ENCODE assay signal across 9 cellular contexts in the genomic region with DNA sequence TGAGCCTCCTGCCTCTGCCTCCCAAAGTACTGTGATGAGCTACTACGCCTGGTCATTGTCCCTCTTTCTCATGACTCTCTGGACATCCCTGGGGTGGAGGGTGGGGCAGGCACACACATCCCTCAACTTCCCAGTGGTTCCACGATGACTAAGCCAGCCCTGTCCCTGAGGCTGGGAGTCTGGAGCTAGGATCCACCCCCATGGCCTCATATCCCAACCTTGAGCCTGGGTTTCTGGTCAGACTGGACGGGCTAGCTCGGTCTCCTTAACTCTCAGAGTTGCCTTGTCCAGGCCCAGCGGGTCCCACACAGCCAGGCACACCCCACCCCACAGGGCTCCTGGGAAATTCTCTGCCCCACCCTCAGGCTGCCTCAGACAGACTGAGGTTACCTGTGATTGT. TPM values are rescaled to one million over a fixed set of nuclear protein-coding genes. Genes with fewer than 3 reads are reported as not detected.
DNase-seq lines count a peak whose midpoint lies in the region; ATAC-seq and TF ChIP-seq lines count a peak whose summit lies in the region.
"Had no signal": no experiment of that assay in that cellular context is flagged by ENCODE, and none has a peak within 500 bp of the region (broad histone marks: within the 10 kb centered on the region; RNA-seq: fewer than 3 reads in every experiment).

No MANE protein-coding gene starts in this region.

- no peaks in the 10 kb centered on the region for H3K9me2 ChIP-seq in SK-N-SH

- H3K79me2 ChIP-seq in SK-N-SH (ENCODE audit: insufficient read depth) = peaks cover 21% of the 10 kb centered on the region

- H3K27ac ChIP-seq in SK-N-SH (ENCODE audit: low read depth in 2 of 2, low read length in 1 of 2) (peak overlapping the region in 1 of 2 experiments; percentile 100; a peak in 2 of 4 replicates), subcutaneous abdominal adipose tissue (ENCODE audit: low read depth, low read length) (peak overlapping the region; percentile 67), prostate gland (no peak overlapping the region)

- H2AFZ ChIP-seq in SK-N-SH (ENCODE audit: low read depth) = no peak overlapping the region

- WGBS in SK-N-SH (ENCODE audit: low lambda C conversion rate) = 42% methylated on average over 2 of the region's 5 CpGs
- WGBS in prostate gland = 75% methylated on average over 5 of the region's 5 CpGs

- no peak for ATAC-seq in SK-N-SH treated with all-trans-retinoic acid at 6 μM for 48 hours
- no peak for ATAC-seq in GM18867 (IDR thresholded peaks at IDR 0.05; ENCODE audit: unreplicated experiment)

- H3K4me1 ChIP-seq in SK-N-SH (ENCODE audit: control insufficient read depth in 1 of 2, insufficient read depth in 2 of 2, low read depth in 1 of 2, low read length in 1 of 2) (peaks cover 19 to 51% of the 10 kb centered on the region in 2 experiments; a peak in 3 of 4 replicates), subcutaneous abdominal adipose tissue (ENCODE audit: control insufficient read depth in 5 of 5, insufficient read depth in 5 of 5, low read length in 5 of 5) (peaks cover 6 to 52% (median 36%) of the 10 kb centered on the region in 5 donors), prostate gland (replicated peaks) (no peaks in the 10 kb centered on the region)

- CTCF ChIA-PET in SK-N-SH (lab: Yijun Ruan, JAX) = interaction anchor here (0.6 to 1.5 kb wide), 6 partner anchors 10 to 205 kb away, joined by 3 to 4 read pairs (median 3); no protein-coding TSS in a partner anchor

- no peak for TF ChIP-seq RAD21 in SK-N-SH (IDR thresholded peaks at IDR 0.05; ENCODE audit: low read length)

- H3K27me3 ChIP-seq in SK-N-SH (ENCODE audit: insufficient read depth) = no peaks in the 10 kb centered on the region
- no peaks in the 10 kb centered on the region for H3K27me3 ChIP-seq in subcutaneous abdominal adipose tissue (ENCODE audit: control insufficient read depth in 5 of 5, insufficient read depth in 4 of 5, low read length in 5 of 5)
- H3K27me3 ChIP-seq in prostate gland (replicated peaks; ENCODE audit: insufficient read depth) = no peaks in the 10 kb centered on the region

- TF ChIP-seq POLR2A in prostate gland (IDR thresholded peaks at IDR 0.05) = no peak

- no peaks in the 10 kb centered on the region for H3K9me3 ChIP-seq in SK-N-SH
- no peaks in the 10 kb centered on the region for H3K9me3 ChIP-seq in subcutaneous abdominal adipose tissue (ENCODE audit: control insufficient read depth in 5 of 5, low read length in 5 of 5)
- no peaks in the 10 kb centered on the region for H3K9me3 ChIP-seq in prostate gland

- intact Hi-C loops in prostate gland (cut with DNase I) = no loop called here

- H3F3A ChIP-seq in SK-N-SH (replicated peaks; ENCODE audit: insufficient read depth) = peaks cover 45% of the 10 kb centered on the region

- peak overlapping the region; percentile 63; the same call in 1 of the 2 replicates for H3K4me2 ChIP-seq in SK-N-SH

- no peak; a peak in 1 of 4 replicates for TF ChIP-seq EP300 in SK-N-SH (IDR thresholded peaks at IDR 0.05; ENCODE audit: borderline replicate concordance in 1 of 2, low read depth in 1 of 2, low read length in 1 of 2)

- POLR2A ChIA-PET in SK-N-SH (lab: Yijun Ruan, JAX) = interaction anchor here (0.8 kb wide), 1 partner anchor 12 kb away, joined by 3 read pairs; no protein-coding TSS in a partner anchor

- no peak for DNase-seq in SK-N-SH
- DNase-seq in SW 1271 (lab: John Stamatoyannopoulos, UW) = peak; percentile 25 to 72
- DNase-seq in fibroblast of mammary gland (ENCODE audit: low read depth) = peak; percentile 80
- no peak for DNase-seq in T-helper 9 cell
- no peak for DNase-seq in prostate gland (ENCODE audit: low spot score)
- DNase-seq: activated CD4-positive, CD25-positive, alpha-beta regulatory T cell had no signal

- no peaks in the 10 kb centered on the region for H3K36me3 ChIP-seq in SK-N-SH (replicated peaks in 1 of 2; ENCODE audit: control insufficient read depth in 1 of 2, insufficient read depth in 2 of 2, low read length in 1 of 2)
- no peaks in the 10 kb centered on the region for H3K36me3 ChIP-seq in subcutaneous abdominal adipose tissue (ENCODE audit: control insufficient read depth in 5 of 5, insufficient read depth in 5 of 5, low read length in 5 of 5)
- H3K36me3 ChIP-seq in prostate gland = no peaks in the 10 kb centered on the region

- TF ChIP-seq CTCF in SK-N-SH (IDR thresholded peaks at IDR 0.05) = no peak
- TF ChIP-seq CTCF in fibroblast of mammary gland (conservative IDR thresholded peaks at IDR 0.05; ENCODE audit: control insufficient read depth, insufficient read depth, low read depth, low read length) = no peak
- TF ChIP-seq CTCF in prostate gland (IDR thresholded peaks at IDR 0.05) = no peak

- H3K4me3 ChIP-seq in SK-N-SH (ENCODE audit: low read depth in 2 of 2, low read length in 1 of 2) (no peak overlapping the region), fibroblast of mammary gland (ENCODE audit: control insufficient read depth, low read depth, low read length) (no peak overlapping the region), subcutaneous abdominal adipose tissue (ENCODE audit: low read depth in 1 of 5, low read length in 5 of 5) (no peak overlapping the region), prostate gland (no peak overlapping the region)

- H3K9ac ChIP-seq in SK-N-SH (peak overlapping the region; percentile 15; the same call in 1 of the 2 replicates), subcutaneous abdominal adipose tissue (ENCODE audit: low read length in 5 of 5) (no peak overlapping the region)

- H4K20me1 ChIP-seq in SK-N-SH (ENCODE audit: insufficient read depth) = no peaks in the 10 kb centered on the region

TF ChIP-seq in SK-N-SH, 30 proteins besides CTCF, POLR2A, EP300 and RAD21:
- TF ChIP-seq NRF1 (IDR thresholded peaks at IDR 0.05; ENCODE audit: low read depth, low read length) = no peak
- TF ChIP-seq FOSL2 (IDR thresholded peaks at IDR 0.05; ENCODE audit: borderline replicate concordance, low read depth) = peak; percentile 35; the same call in 1 of the 2 replicates

TF ChIP-seq in SK-N-SH treated with all-trans-retinoic acid at 6 μM for 48 hours, 23 proteins besides CTCF, POLR2A, EP300 and RAD21 (continues in another document):
- TF ChIP-seq RARB (CRISPR knock-in tag; IDR thresholded peaks at IDR 0.05) (no peak), ESRRG (CRISPR knock-in tag; IDR thresholded peaks at IDR 0.05) (no peak), ZNF8 (CRISPR knock-in tag; IDR thresholded peaks at IDR 0.05) (no peak), PPARA (CRISPR knock-in tag; IDR thresholded peaks at IDR 0.05; ENCODE audit: borderline replicate concordance) (no peak), CSDC2 (CRISPR knock-in tag; IDR thresholded peaks at IDR 0.05) (no peak), TOX (CRISPR knock-in tag; IDR thresholded peaks at IDR 0.05; ENCODE audit: borderline replicate concordance) (no peak)
- TF ChIP-seq, protein P1, sequence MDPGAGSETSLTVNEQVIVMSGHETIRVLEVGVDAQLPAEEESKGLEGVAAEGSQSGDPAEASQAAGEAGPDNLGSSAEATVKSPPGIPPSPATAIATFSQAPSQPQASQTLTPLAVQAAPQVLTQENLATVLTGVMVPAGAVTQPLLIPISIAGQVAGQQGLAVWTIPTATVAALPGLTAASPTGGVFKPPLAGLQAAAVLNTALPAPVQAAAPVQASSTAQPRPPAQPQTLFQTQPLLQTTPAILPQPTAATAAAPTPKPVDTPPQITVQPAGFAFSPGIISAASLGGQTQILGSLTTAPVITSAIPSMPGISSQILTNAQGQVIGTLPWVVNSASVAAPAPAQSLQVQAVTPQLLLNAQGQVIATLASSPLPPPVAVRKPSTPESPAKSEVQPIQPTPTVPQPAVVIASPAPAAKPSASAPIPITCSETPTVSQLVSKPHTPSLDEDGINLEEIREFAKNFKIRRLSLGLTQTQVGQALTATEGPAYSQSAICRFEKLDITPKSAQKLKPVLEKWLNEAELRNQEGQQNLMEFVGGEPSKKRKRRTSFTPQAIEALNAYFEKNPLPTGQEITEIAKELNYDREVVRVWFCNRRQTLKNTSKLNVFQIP (CRISPR knock-in tag; IDR thresholded peaks at IDR 0.05; ENCODE audit: borderline replicate concordance, low read depth) = no peak
- TF ChIP-seq, protein P2, sequence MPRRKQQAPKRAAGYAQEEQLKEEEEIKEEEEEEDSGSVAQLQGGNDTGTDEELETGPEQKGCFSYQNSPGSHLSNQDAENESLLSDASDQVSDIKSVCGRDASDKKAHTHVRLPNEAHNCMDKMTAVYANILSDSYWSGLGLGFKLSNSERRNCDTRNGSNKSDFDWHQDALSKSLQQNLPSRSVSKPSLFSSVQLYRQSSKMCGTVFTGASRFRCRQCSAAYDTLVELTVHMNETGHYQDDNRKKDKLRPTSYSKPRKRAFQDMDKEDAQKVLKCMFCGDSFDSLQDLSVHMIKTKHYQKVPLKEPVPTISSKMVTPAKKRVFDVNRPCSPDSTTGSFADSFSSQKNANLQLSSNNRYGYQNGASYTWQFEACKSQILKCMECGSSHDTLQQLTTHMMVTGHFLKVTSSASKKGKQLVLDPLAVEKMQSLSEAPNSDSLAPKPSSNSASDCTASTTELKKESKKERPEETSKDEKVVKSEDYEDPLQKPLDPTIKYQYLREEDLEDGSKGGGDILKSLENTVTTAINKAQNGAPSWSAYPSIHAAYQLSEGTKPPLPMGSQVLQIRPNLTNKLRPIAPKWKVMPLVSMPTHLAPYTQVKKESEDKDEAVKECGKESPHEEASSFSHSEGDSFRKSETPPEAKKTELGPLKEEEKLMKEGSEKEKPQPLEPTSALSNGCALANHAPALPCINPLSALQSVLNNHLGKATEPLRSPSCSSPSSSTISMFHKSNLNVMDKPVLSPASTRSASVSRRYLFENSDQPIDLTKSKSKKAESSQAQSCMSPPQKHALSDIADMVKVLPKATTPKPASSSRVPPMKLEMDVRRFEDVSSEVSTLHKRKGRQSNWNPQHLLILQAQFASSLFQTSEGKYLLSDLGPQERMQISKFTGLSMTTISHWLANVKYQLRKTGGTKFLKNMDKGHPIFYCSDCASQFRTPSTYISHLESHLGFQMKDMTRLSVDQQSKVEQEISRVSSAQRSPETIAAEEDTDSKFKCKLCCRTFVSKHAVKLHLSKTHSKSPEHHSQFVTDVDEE (CRISPR knock-in tag; IDR thresholded peaks at IDR 0.05) = no peak

RNA-seq across cellular contexts. Expression of a gene that starts 19.6 kb away (rescaled TPM):
- 55.7 and 115 TPM in 2 replicates for polyA plus RNA-seq in SK-N-SH (2012; rRNA removed)
- 56.1 and 82.2 TPM in 2 replicates for polyA plus RNA-seq in SK-N-SH (2012; cell fraction: cytosol; rRNA removed)
- 210 and 342 TPM in 2 replicates for polyA plus RNA-seq in SK-N-SH (2012; cell fraction: nucleus; rRNA removed)
- 10 to 100 TPM; 34.7 to 75.7 TPM for total RNA-seq in prostate gland

RNA-seq across cellular contexts. Expression of a gene that starts 19.6 kb away (rescaled TPM):
- polyA plus RNA-seq in SK-N-SH (2012; rRNA removed) = 143 and 163 TPM in 2 replicates
- polyA plus RNA-seq in SK-N-SH (2012; cell fraction: cytosol; rRNA removed) = 105 and 124 TPM in 2 replicates
- 322 and 532 TPM in 2 replicates for polyA plus RNA-seq in SK-N-SH (2012; cell fraction: nucleus; rRNA removed)
- total RNA-seq in prostate gland = 10 to 100 TPM; 42.5 to 48.6 TPM

RNA-seq across cellular contexts. Expression of a gene that starts 51.7 kb away (rescaled TPM):
- 72.8 and 127 TPM in 2 replicates for polyA plus RNA-seq in SK-N-SH (2012; rRNA removed)
- 36.3 and 58.8 TPM in 2 replicates for polyA plus RNA-seq in SK-N-SH (2012; cell fraction: cytosol; rRNA removed)
- 107 and 113 TPM in 2 replicates for polyA plus RNA-seq in SK-N-SH (2012; cell fraction: nucleus; rRNA removed)
- total RNA-seq in prostate gland = 10 to 100 TPM; 52.4 to 91.9 TPM

RNA-seq across cellular contexts. Expression of a gene that starts 53.2 kb away (rescaled TPM):
- 60.9 and 64.9 TPM in 2 replicates for polyA plus RNA-seq in SK-N-SH (2012; rRNA removed)
- 15.7 and 22.8 TPM in 2 replicates for polyA plus RNA-seq in SK-N-SH (2012; cell fraction: cytosol; rRNA removed)
- 485 and 635 TPM in 2 replicates for polyA plus RNA-seq in SK-N-SH (2012; cell fraction: nucleus; rRNA removed)
- 10 to 100 TPM; 23.3 to 55.4 TPM for total RNA-seq in prostate gland

Comparison
In these comparisons a context has a peak if more than half of its experiments do, and no peak if none do; other contexts are left out.
1. DNase-seq: peak in SW 1271 (2 of 2) and fibroblast of mammary gland (single experiment); none in SK-N-SH (single experiment), T-helper 9 cell (single experiment) and prostate gland (single experiment).